1 cellular context compared by ENCODE assay signal in the genomic region with DNA sequence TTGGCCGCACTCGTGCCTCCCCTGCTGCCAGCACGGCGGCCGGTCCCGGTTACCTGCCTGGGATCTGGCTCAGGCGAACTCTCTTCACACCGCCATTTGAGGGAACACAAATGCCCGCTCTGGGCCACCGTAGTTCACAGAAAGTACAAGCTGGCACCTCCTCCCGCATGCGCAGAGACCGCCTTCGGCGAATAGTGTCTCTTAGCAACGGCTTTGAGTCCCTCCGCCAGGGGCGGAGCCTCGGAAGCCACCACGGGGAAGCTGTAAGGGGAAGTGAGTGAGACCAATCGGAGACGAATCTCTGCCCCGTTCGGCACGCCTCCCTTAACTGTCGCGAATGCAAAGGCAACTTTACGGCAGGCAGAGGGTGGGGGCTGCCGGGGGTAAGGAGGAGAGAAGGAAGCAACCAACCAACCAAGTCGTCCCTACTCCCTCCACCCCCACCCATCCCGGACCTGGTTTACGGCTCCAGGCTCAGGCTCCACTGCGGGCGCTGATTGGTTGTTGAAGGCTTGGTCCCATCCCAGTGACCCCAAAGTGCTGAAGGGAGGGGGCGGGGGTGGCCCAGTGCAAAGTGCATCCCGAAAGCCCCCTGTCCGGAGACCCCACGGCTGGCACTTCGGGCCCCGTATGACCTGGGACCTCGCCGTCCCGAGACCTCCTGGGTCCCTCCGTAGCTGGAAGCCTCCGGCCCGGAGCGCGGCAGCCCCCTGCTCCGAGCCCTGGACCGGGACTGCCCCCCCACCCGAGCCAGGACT.
TF ChIP-seq lines count a peak whose summit lies in the region.

A gene with protein sequence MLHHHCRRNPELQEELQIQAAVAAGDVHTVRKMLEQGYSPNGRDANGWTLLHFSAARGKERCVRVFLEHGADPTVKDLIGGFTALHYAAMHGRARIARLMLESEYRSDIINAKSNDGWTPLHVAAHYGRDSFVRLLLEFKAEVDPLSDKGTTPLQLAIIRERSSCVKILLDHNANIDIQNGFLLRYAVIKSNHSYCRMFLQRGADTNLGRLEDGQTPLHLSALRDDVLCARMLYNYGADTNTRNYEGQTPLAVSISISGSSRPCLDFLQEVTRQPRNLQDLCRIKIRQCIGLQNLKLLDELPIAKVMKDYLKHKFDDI (plus strand): TSS at position 526 of the 758 bp plus-strand sequence. CDS start 9,628 bp downstream, outside the sequence.
A gene with protein sequence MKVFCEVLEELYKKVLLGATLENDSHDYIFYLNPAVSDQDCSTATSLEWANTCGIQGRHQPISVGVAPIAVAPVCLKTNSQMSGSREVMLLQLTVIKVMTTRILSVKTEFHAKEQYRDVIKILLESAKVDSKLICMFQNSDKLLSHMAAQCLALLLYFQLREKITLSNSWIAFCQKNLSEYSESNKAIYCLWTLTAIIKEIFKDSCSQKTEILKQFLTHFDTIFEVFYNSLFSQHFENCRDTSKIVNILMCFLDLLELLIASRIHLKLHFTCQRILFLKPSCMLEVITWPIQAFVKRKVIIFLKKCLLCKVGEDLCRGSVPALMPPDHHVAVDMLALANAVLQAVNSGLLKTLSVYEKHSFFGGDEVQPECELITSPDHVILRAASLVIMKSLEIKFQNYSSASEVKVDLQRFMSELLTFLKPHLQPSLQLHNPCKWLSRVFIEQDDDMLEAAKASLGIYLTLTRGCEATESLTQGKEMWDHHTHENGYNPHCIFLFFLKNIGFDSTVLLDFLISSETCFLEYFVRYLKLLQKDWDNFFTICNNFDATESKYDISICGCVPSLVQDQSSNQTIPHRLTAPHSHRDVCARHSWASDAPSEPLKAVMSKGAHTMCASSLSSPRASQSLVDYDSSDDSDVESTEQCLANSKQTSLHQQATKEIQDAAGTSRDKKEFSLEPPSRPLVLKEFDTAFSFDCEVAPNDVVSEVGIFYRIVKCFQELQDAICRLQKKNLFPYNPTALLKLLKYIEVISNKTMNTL (minus strand): TSS at position 121 of the 758 bp plus-strand sequence. CDS start 21,342 bp downstream, outside the sequence.

TF ChIP-seq in HepG2, 621 proteins besides CTCF, POLR2A, EP300 and RAD21 (continued from another document and continues in another):
- TF ChIP-seq, protein P1, sequence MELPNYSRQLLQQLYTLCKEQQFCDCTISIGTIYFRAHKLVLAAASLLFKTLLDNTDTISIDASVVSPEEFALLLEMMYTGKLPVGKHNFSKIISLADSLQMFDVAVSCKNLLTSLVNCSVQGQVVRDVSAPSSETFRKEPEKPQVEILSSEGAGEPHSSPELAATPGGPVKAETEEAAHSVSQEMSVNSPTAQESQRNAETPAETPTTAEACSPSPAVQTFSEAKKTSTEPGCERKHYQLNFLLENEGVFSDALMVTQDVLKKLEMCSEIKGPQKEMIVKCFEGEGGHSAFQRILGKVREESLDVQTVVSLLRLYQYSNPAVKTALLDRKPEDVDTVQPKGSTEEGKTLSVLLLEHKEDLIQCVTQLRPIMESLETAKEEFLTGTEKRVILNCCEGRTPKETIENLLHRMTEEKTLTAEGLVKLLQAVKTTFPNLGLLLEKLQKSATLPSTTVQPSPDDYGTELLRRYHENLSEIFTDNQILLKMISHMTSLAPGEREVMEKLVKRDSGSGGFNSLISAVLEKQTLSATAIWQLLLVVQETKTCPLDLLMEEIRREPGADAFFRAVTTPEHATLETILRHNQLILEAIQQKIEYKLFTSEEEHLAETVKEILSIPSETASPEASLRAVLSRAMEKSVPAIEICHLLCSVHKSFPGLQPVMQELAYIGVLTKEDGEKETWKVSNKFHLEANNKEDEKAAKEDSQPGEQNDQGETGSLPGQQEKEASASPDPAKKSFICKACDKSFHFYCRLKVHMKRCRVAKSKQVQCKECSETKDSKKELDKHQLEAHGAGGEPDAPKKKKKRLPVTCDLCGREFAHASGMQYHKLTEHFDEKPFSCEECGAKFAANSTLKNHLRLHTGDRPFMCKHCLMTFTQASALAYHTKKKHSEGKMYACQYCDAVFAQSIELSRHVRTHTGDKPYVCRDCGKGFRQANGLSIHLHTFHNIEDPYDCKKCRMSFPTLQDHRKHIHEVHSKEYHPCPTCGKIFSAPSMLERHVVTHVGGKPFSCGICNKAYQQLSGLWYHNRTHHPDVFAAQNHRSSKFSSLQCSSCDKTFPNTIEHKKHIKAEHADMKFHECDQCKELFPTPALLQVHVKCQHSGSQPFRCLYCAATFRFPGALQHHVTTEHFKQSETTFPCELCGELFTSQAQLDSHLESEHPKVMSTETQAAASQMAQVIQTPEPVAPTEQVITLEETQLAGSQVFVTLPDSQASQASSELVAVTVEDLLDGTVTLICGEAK (IDR thresholded peaks at IDR 0.05) = no peak
- TF ChIP-seq, protein P1 (CRISPR knock-in tag; IDR thresholded peaks at IDR 0.05) = peak; percentile 79
- TF ChIP-seq U2AF1 (optimal IDR thresholded peaks at IDR 0.05; ENCODE audit: low read depth, low read length) (peak; percentile 89), ZNF749 (CRISPR knock-in tag; IDR thresholded peaks at IDR 0.05; ENCODE audit: borderline replicate concordance) (peak; percentile 39; the same call in 1 of the 2 replicates), TOPORS (CRISPR knock-in tag; IDR thresholded peaks at IDR 0.05) (no peak), NFYB (CRISPR knock-in tag; IDR thresholded peaks at IDR 0.05) (peak; percentile 82), NKX3-1 (CRISPR knock-in tag; IDR thresholded peaks at IDR 0.05) (0 out of 2 replicates have a peak, but pooled peaks have one; percentile 33), ZNF562 (CRISPR knock-in tag; IDR thresholded peaks at IDR 0.05; ENCODE audit: borderline replicate concordance) (no peak), ZNF619 (CRISPR knock-in tag; IDR thresholded peaks at IDR 0.05) (peak; percentile 47; the same call in 1 of the 2 replicates), ZNF383 (CRISPR knock-in tag; IDR thresholded peaks at IDR 0.05; ENCODE audit: borderline replicate concordance) (no peak), ZNF34 (CRISPR knock-in tag; IDR thresholded peaks at IDR 0.05; ENCODE audit: borderline replicate concordance) (no peak), KLF12 (CRISPR knock-in tag; IDR thresholded peaks at IDR 0.05; ENCODE audit: borderline replicate concordance) (no peak), ZNF775 (CRISPR knock-in tag; IDR thresholded peaks at IDR 0.05; ENCODE audit: borderline replicate concordance) (no peak), ZNF572 (CRISPR knock-in tag; IDR thresholded peaks at IDR 0.05) (0 out of 2 replicates have a peak, but pooled peaks have one; percentile 69), YEATS2 (CRISPR knock-in tag; IDR thresholded peaks at IDR 0.05; ENCODE audit: borderline replicate concordance) (peak; percentile 80), ZNF616 (CRISPR knock-in tag; IDR thresholded peaks at IDR 0.05; ENCODE audit: low read depth) (no peak), ZNF251 (CRISPR knock-in tag; IDR thresholded peaks at IDR 0.05) (0 out of 2 replicates have a peak, but pooled peaks have one; percentile 64), ZNF121 (CRISPR knock-in tag; IDR thresholded peaks at IDR 0.05) (no peak), SPEN (CRISPR knock-in tag; IDR thresholded peaks at IDR 0.05; ENCODE audit: low read depth) (peak; percentile 55), MAFK (conservative IDR thresholded peaks at IDR 0.05 in 1 of 2, IDR thresholded peaks at IDR 0.05 in 1 of 2; ENCODE audit: low read length in 2 of 2) (0 out of 4 replicates have a peak, but pooled peaks of 1 of the 2 experiments have one; percentile 5), TBX2 (CRISPR knock-in tag; IDR thresholded peaks at IDR 0.05; ENCODE audit: borderline replicate concordance) (peak; percentile 77)
- TF ChIP-seq, protein P2, sequence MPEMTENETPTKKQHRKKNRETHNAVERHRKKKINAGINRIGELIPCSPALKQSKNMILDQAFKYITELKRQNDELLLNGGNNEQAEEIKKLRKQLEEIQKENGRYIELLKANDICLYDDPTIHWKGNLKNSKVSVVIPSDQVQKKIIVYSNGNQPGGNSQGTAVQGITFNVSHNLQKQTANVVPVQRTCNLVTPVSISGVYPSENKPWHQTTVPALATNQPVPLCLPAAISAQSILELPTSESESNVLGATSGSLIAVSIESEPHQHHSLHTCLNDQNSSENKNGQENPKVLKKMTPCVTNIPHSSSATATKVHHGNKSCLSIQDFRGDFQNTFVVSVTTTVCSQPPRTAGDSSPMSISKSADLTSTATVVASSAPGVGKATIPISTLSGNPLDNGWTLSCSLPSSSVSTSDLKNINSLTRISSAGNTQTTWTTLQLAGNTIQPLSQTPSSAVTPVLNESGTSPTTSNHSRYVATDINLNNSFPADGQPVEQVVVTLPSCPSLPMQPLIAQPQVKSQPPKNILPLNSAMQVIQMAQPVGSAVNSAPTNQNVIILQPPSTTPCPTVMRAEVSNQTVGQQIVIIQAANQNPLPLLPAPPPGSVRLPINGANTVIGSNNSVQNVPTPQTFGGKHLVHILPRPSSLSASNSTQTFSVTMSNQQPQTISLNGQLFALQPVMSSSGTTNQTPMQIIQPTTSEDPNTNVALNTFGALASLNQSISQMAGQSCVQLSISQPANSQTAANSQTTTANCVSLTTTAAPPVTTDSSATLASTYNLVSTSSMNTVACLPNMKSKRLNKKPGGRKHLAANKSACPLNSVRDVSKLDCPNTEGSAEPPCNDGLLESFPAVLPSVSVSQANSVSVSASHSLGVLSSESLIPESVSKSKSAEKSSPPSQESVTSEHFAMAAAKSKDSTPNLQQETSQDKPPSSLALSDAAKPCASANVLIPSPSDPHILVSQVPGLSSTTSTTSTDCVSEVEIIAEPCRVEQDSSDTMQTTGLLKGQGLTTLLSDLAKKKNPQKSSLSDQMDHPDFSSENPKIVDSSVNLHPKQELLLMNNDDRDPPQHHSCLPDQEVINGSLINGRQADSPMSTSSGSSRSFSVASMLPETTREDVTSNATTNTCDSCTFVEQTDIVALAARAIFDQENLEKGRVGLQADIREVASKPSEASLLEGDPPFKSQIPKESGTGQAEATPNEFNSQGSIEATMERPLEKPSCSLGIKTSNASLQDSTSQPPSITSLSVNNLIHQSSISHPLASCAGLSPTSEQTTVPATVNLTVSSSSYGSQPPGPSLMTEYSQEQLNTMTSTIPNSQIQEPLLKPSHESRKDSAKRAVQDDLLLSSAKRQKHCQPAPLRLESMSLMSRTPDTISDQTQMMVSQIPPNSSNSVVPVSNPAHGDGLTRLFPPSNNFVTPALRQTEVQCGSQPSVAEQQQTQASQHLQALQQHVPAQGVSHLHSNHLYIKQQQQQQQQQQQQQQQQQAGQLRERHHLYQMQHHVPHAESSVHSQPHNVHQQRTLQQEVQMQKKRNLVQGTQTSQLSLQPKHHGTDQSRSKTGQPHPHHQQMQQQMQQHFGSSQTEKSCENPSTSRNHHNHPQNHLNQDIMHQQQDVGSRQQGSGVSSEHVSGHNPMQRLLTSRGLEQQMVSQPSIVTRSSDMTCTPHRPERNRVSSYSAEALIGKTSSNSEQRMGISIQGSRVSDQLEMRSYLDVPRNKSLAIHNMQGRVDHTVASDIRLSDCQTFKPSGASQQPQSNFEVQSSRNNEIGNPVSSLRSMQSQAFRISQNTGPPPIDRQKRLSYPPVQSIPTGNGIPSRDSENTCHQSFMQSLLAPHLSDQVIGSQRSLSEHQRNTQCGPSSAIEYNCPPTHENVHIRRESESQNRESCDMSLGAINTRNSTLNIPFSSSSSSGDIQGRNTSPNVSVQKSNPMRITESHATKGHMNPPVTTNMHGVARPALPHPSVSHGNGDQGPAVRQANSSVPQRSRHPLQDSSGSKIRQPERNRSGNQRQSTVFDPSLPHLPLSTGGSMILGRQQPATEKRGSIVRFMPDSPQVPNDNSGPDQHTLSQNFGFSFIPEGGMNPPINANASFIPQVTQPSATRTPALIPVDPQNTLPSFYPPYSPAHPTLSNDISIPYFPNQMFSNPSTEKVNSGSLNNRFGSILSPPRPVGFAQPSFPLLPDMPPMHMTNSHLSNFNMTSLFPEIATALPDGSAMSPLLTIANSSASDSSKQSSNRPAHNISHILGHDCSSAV (CRISPR knock-in tag; IDR thresholded peaks at IDR 0.05; ENCODE audit: borderline replicate concordance) = no peak
- TF ChIP-seq, protein P3, sequence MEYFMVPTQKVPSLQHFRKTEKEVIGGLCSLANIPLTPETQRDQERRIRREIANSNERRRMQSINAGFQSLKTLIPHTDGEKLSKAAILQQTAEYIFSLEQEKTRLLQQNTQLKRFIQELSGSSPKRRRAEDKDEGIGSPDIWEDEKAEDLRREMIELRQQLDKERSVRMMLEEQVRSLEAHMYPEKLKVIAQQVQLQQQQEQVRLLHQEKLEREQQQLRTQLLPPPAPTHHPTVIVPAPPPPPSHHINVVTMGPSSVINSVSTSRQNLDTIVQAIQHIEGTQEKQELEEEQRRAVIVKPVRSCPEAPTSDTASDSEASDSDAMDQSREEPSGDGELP (IDR thresholded peaks at IDR 0.05; ENCODE audit: borderline replicate concordance, low read depth) = peak; percentile 31; the same call in 1 of the 2 replicates
- TF ChIP-seq, protein P4, sequence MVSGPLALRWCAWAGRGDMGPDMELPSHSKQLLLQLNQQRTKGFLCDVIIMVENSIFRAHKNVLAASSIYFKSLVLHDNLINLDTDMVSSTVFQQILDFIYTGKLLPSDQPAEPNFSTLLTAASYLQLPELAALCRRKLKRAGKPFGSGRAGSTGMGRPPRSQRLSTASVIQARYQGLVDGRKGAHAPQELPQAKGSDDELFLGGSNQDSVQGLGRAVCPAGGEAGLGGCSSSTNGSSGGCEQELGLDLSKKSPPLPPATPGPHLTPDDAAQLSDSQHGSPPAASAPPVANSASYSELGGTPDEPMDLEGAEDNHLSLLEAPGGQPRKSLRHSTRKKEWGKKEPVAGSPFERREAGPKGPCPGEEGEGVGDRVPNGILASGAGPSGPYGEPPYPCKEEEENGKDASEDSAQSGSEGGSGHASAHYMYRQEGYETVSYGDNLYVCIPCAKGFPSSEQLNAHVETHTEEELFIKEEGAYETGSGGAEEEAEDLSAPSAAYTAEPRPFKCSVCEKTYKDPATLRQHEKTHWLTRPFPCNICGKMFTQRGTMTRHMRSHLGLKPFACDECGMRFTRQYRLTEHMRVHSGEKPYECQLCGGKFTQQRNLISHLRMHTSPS (CRISPR knock-in tag; IDR thresholded peaks at IDR 0.05; ENCODE audit: low read depth) = 0 out of 2 replicates have a peak, but pooled peaks have one; percentile 10
